In genomic region chr17:17700251-17700969, GRCh38 we compare ENCODE assay signal across 11 cellular contexts. TPM values are rescaled to one million over a fixed set of nuclear protein-coding genes. Genes with fewer than 3 reads are reported as not detected.
A peak's percentile ranks its signal among the peaks of the same experiment; 100 is the strongest.
DNase-seq lines count a peak whose midpoint lies in the region; ATAC-seq, FAIRE-seq and TF ChIP-seq lines count a peak whose summit lies in the region.
"Had no signal": no experiment of that assay in that cellular context is flagged by ENCODE, and none has a peak within 500 bp of the region (broad histone marks: within the 10 kb centered on the region; RNA-seq: fewer than 3 reads in every experiment).

No MANE protein-coding gene starts in this region.

- no peak overlapping the region for H3K9ac ChIP-seq in keratinocyte (ENCODE audit: control insufficient read depth, extremely low read depth, insufficient read depth, low read length)

- peaks cover 2% of the 10 kb centered on the region for H3K27me3 Mint-ChIP-seq in HFFc6 (ENCODE audit: insufficient read depth)
- no peaks in the 10 kb centered on the region for H3K27me3 Mint-ChIP-seq in stimulated activated memory B cell treated with anti-CD40 and anti-IgM and Interleukin-4, amounts not matched to agents 10 μg/mL and 1 μg/mL and 100 μg/mL, for 72 hours
- no peaks in the 10 kb centered on the region for H3K27me3 Mint-ChIP-seq in activated T-helper 1 cell treated with anti-CD3 and anti-CD28 coated beads, Interleukin-12 subunit alpha, Interleukin-12 subunit beta, Interleukin-2, Interleukin-4 antibody, amounts not matched to agents 30 ng/mL and 10 ng/mL and 1 ng/mL, durations not matched to agents 14 hours and 24 hours and 36 hours (ENCODE audit: insufficient read depth)

- H3K79me2 ChIP-seq in keratinocyte (ENCODE audit: control insufficient read depth, insufficient read depth, low read length), result peaks cover 96% of the 10 kb centered on the region

- H3K4me1 ChIP-seq in keratinocyte (ENCODE audit: control insufficient read depth, extremely low read depth, insufficient read depth, low read length), result peaks cover 42% of the 10 kb centered on the region

- peak overlapping the region; percentile 63 for H3K27ac Mint-ChIP-seq in HFFc6
- H3K27ac Mint-ChIP-seq in stimulated activated memory B cell treated with anti-CD40 and anti-IgM and Interleukin-4, amounts not matched to agents 10 μg/mL and 1 μg/mL and 100 μg/mL, for 72 hours, result peak overlapping the region; percentile 68
- H3K27ac Mint-ChIP-seq in activated T-helper 1 cell treated with anti-CD3 and anti-CD28 coated beads, Interleukin-12 subunit alpha, Interleukin-12 subunit beta, Interleukin-2, Interleukin-4 antibody, amounts not matched to agents 30 ng/mL and 10 ng/mL and 1 ng/mL, durations not matched to agents 14 hours and 24 hours and 36 hours, result no peak overlapping the region

- DNase-seq in HFFc6, result no peak
- DNase-seq in astrocyte of the cerebellum (ENCODE audit: low read depth), result no peak
- no peak for DNase-seq in keratinocyte (ENCODE audit: low read depth, low spot score)
- DNase-seq in NCI-H446 treated with DMSO at 0.1 percent for 48 hours (lab: John Stamatoyannopoulos, UW), result no peak
- no peak for DNase-seq in stimulated activated CD4-positive, alpha-beta T cell treated with anti-CD3 and anti-CD28 coated beads, Interleukin-4, amount 100 ng/mL, for 24 hours
- no peak for DNase-seq in cerebellar cortex (ENCODE audit: low spot score)
- DNase-seq in activated T-helper 1 cell treated with anti-CD3 and anti-CD28 coated beads, Interleukin-12 subunit alpha, Interleukin-12 subunit beta, Interleukin-2, Interleukin-4 antibody, amounts not matched to agents 30 ng/mL and 10 ng/mL and 1 ng/mL, durations not matched to agents 14 hours and 24 hours and 36 hours (ENCODE audit: low spot score), result no peak
- DNase-seq: NCI-H1092, occipital lobe had no signal

- H3K9me1 ChIP-seq in keratinocyte (ENCODE audit: control insufficient read depth, extremely low read depth, insufficient read depth, low read length), result peaks cover 16% of the 10 kb centered on the region

- ATAC-seq in stimulated activated memory B cell treated with anti-CD40 and anti-IgM and Interleukin-4, amounts not matched to agents 10 μg/mL and 1 μg/mL and 100 μg/mL, for 72 hours, result no peak
- ATAC-seq: SK-N-SH treated with all-trans-retinoic acid at 6 μM for 48 hours had no signal

- peak overlapping the region; percentile 26; the same call in 1 of the 2 replicates for H3K4me3 Mint-ChIP-seq in HFFc6
- H3K4me3 Mint-ChIP-seq in stimulated activated memory B cell treated with anti-CD40 and anti-IgM and Interleukin-4, amounts not matched to agents 10 μg/mL and 1 μg/mL and 100 μg/mL, for 72 hours, result peak overlapping the region; percentile 61
- no peak overlapping the region for H3K4me3 Mint-ChIP-seq in activated T-helper 1 cell treated with anti-CD3 and anti-CD28 coated beads, Interleukin-12 subunit alpha, Interleukin-12 subunit beta, Interleukin-2, Interleukin-4 antibody, amounts not matched to agents 30 ng/mL and 10 ng/mL and 1 ng/mL, durations not matched to agents 14 hours and 24 hours and 36 hours

- no peak for FAIRE-seq in keratinocyte (lab: Jason Lieb, UNC)

- peaks cover 4% of the 10 kb centered on the region; the same call in 1 of the 2 replicates for H3K36me3 Mint-ChIP-seq in HFFc6 (ENCODE audit: low read depth)
- peaks cover 11% of the 10 kb centered on the region for H3K36me3 Mint-ChIP-seq in stimulated activated memory B cell treated with anti-CD40 and anti-IgM and Interleukin-4, amounts not matched to agents 10 μg/mL and 1 μg/mL and 100 μg/mL, for 72 hours
- H3K36me3 Mint-ChIP-seq in activated T-helper 1 cell treated with anti-CD3 and anti-CD28 coated beads, Interleukin-12 subunit alpha, Interleukin-12 subunit beta, Interleukin-2, Interleukin-4 antibody, amounts not matched to agents 30 ng/mL and 10 ng/mL and 1 ng/mL, durations not matched to agents 14 hours and 24 hours and 36 hours (ENCODE audit: low read depth), result peaks cover 3% of the 10 kb centered on the region

- peaks cover 9 to 16% of the 10 kb centered on the region in 2 experiments for H3K36me3 ChIP-seq in keratinocyte (ENCODE audit: control insufficient read depth in 2 of 2, extremely low read depth in 1 of 2, insufficient read depth in 2 of 2, low read length in 2 of 2)

- peaks cover 68% of the 10 kb centered on the region for H3K4me1 Mint-ChIP-seq in HFFc6 (ENCODE audit: low read depth)
- H3K4me1 Mint-ChIP-seq in stimulated activated memory B cell treated with anti-CD40 and anti-IgM and Interleukin-4, amounts not matched to agents 10 μg/mL and 1 μg/mL and 100 μg/mL, for 72 hours, result peaks cover 61% of the 10 kb centered on the region
- H3K4me1 Mint-ChIP-seq in activated T-helper 1 cell treated with anti-CD3 and anti-CD28 coated beads, Interleukin-12 subunit alpha, Interleukin-12 subunit beta, Interleukin-2, Interleukin-4 antibody, amounts not matched to agents 30 ng/mL and 10 ng/mL and 1 ng/mL, durations not matched to agents 14 hours and 24 hours and 36 hours (ENCODE audit: low read depth), result peaks cover 29% of the 10 kb centered on the region

- no peak overlapping the region for H2AFZ ChIP-seq in keratinocyte (ENCODE audit: control insufficient read depth, low read length)

- dilution Hi-C loops in keratinocyte (cut with MboI; ENCODE audit: extremely low pct_ligation_motif_present, low sequenced_read_pairs), result no loop called here

- TF ChIP-seq CTCF in HFFc6 (IDR thresholded peaks at IDR 0.05) (no peak), astrocyte of the cerebellum (IDR thresholded peaks at IDR 0.05; ENCODE audit: low read depth, low read length, missing control alignments) (no peak), keratinocyte (optimal IDR thresholded peaks at IDR 0.05 in 1 of 3, IDR thresholded peaks at IDR 0.05 in 1 of 3, conservative IDR thresholded peaks at IDR 0.05 in 1 of 3; ENCODE audit: extremely low read depth in 1 of 3, insufficient read depth in 2 of 3, low read length in 3 of 3) (no peak)

- H3K27me3 ChIP-seq in keratinocyte (ENCODE audit: control insufficient read depth, extremely low read depth, insufficient read depth, low read length), result no peaks in the 10 kb centered on the region

- H3K4me3 ChIP-seq in astrocyte of the cerebellum (ENCODE audit: low read depth, low read length) (peak overlapping the region; percentile 18), keratinocyte (ENCODE audit: control insufficient read depth in 2 of 3, extremely low read depth in 1 of 3, insufficient read depth in 2 of 3, low read depth in 1 of 3, low read length in 3 of 3) (peak overlapping the region in 1 of 3 experiments; percentile 18)

- H3K4me2 ChIP-seq in keratinocyte (ENCODE audit: control insufficient read depth, extremely low read depth, insufficient read depth, low read depth, low read length), result peak overlapping the region; percentile 66

- H3K9me3 ChIP-seq in keratinocyte (ENCODE audit: control insufficient read depth, low read depth, low read length), result no peaks in the 10 kb centered on the region

- intact Hi-C loops in activated T-helper 1 cell treated with anti-CD3 and anti-CD28 coated beads, Interleukin-12 subunit alpha, Interleukin-12 subunit beta, Interleukin-2, Interleukin-4 antibody, amounts not matched to agents 30 ng/mL and 10 ng/mL and 1 ng/mL, durations not matched to agents 14 hours and 24 hours and 36 hours (cut with micrococcal nuclease), result no loop called here

- no peaks in the 10 kb centered on the region for H3K9me3 Mint-ChIP-seq in HFFc6
- no peaks in the 10 kb centered on the region for H3K9me3 Mint-ChIP-seq in stimulated activated memory B cell treated with anti-CD40 and anti-IgM and Interleukin-4, amounts not matched to agents 10 μg/mL and 1 μg/mL and 100 μg/mL, for 72 hours
- no peaks in the 10 kb centered on the region for H3K9me3 Mint-ChIP-seq in activated T-helper 1 cell treated with anti-CD3 and anti-CD28 coated beads, Interleukin-12 subunit alpha, Interleukin-12 subunit beta, Interleukin-2, Interleukin-4 antibody, amounts not matched to agents 30 ng/mL and 10 ng/mL and 1 ng/mL, durations not matched to agents 14 hours and 24 hours and 36 hours

- H3K27ac ChIP-seq in keratinocyte (ENCODE audit: control insufficient read depth, insufficient read depth, low read length), result no peak overlapping the region

- peaks cover 46% of the 10 kb centered on the region for H4K20me1 ChIP-seq in keratinocyte (ENCODE audit: control insufficient read depth, extremely low read depth, insufficient read depth, low read length)

- in situ Hi-C loops in astrocyte of the cerebellum (cut with HindIII; ENCODE audit: low sequenced_read_pairs), result no loop called here

RNA-seq across cellular contexts. Expression of gene RAI1, which starts 19.2 kb away (rescaled TPM):
- 10 to 100 TPM; 26.9 to 29.3 (median 29.0) TPM for total RNA-seq in HFFc6 (2021; fragmentation: NEBNext Ultra II Directional; extraction: Animal tissue kit (Norgen Biotek cat#: 25700))
- 2.6 to 3.8 TPM (median 3.2 TPM) in 3 replicates for polyA plus RNA-seq in keratinocyte
- polyA plus RNA-seq in keratinocyte (2011; ENCODE audit: low read depth), result 4.4 TPM
- polyA plus RNA-seq in keratinocyte (2011; cell fraction: cytosol; rRNA removed), result 1.5 and 4.3 TPM in 2 replicates
- polyA plus RNA-seq in keratinocyte (2011; cell fraction: nucleus; rRNA removed), result 12.7 and 22.4 TPM in 2 replicates
- polyA plus RNA-seq in keratinocyte (2012; ENCODE audit: low replicate concordance), result 7.9 and 17.1 TPM in 2 replicates
- polyA minus RNA-seq in keratinocyte, result 7.0 to 17.7 TPM (median 7.2 TPM) in 3 replicates
- 12.1 TPM for polyA minus RNA-seq in keratinocyte (2011; cell fraction: cytosol; rRNA and poly(A)+ RNA removed)
- polyA minus RNA-seq in keratinocyte (2011; cell fraction: nucleus; rRNA and poly(A)+ RNA removed), result 16.7 and 20.6 TPM in 2 replicates
- total RNA-seq in activated T-helper 1 cell treated with anti-CD3 and anti-CD28 coated beads, Interleukin-12 subunit alpha, Interleukin-12 subunit beta, Interleukin-2, Interleukin-4 antibody, amounts not matched to agents 30 ng/mL and 10 ng/mL and 1 ng/mL, durations not matched to agents 14 hours and 24 hours and 36 hours, result 31.1 and 32.3 TPM in 2 replicates
